Comparison of ENCODE assay signal across 2 cellular contexts in genomic region chr16:56851671-56852400, GRCh38.
TF ChIP-seq lines count a peak whose summit lies in the region.

No MANE protein-coding gene starts in this region.

TF ChIP-seq in Ishikawa, 13 proteins besides CTCF, POLR2A, EP300 and RAD21 (continued from another document):
- no peak for TF ChIP-seq REST (IDR thresholded peaks at IDR 0.05; ENCODE audit: low read depth)
- TF ChIP-seq FOXM1 (IDR thresholded peaks at IDR 0.05; ENCODE audit: borderline replicate concordance, low read depth) = no peak
- no peak for TF ChIP-seq USF1 (IDR thresholded peaks at IDR 0.05)

TF ChIP-seq in liver, 16 proteins besides CTCF, POLR2A, EP300 and RAD21 (continued from another document):
- no peak for TF ChIP-seq REST (IDR thresholded peaks at IDR 0.05)
